8 cellular contexts compared by ENCODE assay signal in the genomic region with DNA sequence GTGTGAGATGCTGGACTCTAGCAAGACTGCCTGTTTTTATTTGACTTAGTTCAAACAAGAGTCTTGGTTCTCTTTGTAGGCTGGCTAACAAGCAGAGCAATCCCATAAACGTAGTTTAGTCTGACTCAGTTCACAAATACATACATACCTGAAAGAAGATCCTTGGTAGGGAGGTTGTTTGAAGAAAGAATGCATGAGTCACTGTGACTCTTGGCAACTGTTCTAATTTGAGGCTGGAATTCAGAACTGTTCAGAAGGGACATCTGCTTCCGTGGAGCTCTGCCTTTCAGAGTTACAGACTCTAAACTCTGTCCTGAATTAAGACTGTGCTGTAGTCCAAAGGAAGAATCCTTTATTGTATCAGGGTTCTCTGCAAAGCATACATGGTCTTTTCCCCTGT. TPM values are rescaled to one million over a fixed set of nuclear protein-coding genes. Genes with fewer than 3 reads are reported as not detected.
DNase-seq lines count a peak whose midpoint lies in the region; ATAC-seq and TF ChIP-seq lines count a peak whose summit lies in the region.

No MANE protein-coding gene starts in this region.

- BruUV-seq in A673 (replicated peaks; lab: Mats Ljungman, UMichigan) = no TSS peak

- H3K27ac ChIP-seq in A673 (ENCODE audit: low read depth, low read length, poor library complexity, severe bottlenecking) (peak overlapping the region; percentile 58), colonic mucosa (peak overlapping the region; percentile 61), coronary artery (no peak overlapping the region)

- H3K4me3 ChIP-seq in A673 (ENCODE audit: low read depth, low read length, poor library complexity, severe bottlenecking) (no peak overlapping the region), colonic mucosa (no peak overlapping the region), coronary artery (no peak overlapping the region)

- no peaks in the 10 kb centered on the region for H3K27me3 ChIP-seq in A673 (replicated peaks; ENCODE audit: insufficient read depth, low read depth, low read length, poor library complexity)
- no peaks in the 10 kb centered on the region for H3K27me3 ChIP-seq in colonic mucosa

- CTCF ChIA-PET in A673 (lab: Charles Lee) = no interaction called here

- POLR2A ChIA-PET in A673 (lab: Charles Lee; ENCODE audit: low non-redundant PET) = no interaction called here

- intact Hi-C loops in A673 (cut with micrococcal nuclease; ENCODE audit: unreplicated experiment) (no loop called here), colonic mucosa (cut with DNase I) (no loop called here)

- H3K36me3 ChIP-seq in A673 (ENCODE audit: insufficient read depth, low read length, poor library complexity, severe bottlenecking) (peaks cover 4% of the 10 kb centered on the region), colonic mucosa (no peaks in the 10 kb centered on the region)

- H3K9me3 ChIP-seq in A673 (ENCODE audit: low read depth, low read length, poor library complexity, severe bottlenecking) (no peaks in the 10 kb centered on the region), colonic mucosa (no peaks in the 10 kb centered on the region)

- no peak overlapping the region for H3K9ac ChIP-seq in colonic mucosa (ENCODE audit: low read depth in 2 of 2, low read length in 2 of 2)

- DNase-seq in A673 (ENCODE audit: low spot score) (peak; percentile 83), LHCN-M2 (ENCODE audit: low read depth) (peak; percentile 99), colonic mucosa (peak; percentile 48), lung microvascular endothelial cell (ENCODE audit: low read depth in 2 of 2) (peak; percentile 70 to 88), NCI-H1436 (lab: John Stamatoyannopoulos, UW) (no peak), coronary artery (ENCODE audit: low spot score) (no peak)
- no peak for DNase-seq in effector CD4-positive, alpha-beta T cell

- TF ChIP-seq CTCF in A673 (conservative IDR thresholded peaks at IDR 0.05; ENCODE audit: low read depth, low read length) (no peak), colonic mucosa (IDR thresholded peaks at IDR 0.05) (no peak), coronary artery (IDR thresholded peaks at IDR 0.05) (no peak)

- H3K4me1 ChIP-seq in A673 (ENCODE audit: insufficient read depth, low read length, poor library complexity, severe bottlenecking) = peaks cover 20% of the 10 kb centered on the region
- H3K4me1 ChIP-seq in colonic mucosa = peaks cover 4% of the 10 kb centered on the region

- no peak for ATAC-seq in HG03460 (IDR thresholded peaks at IDR 0.05; ENCODE audit: unreplicated experiment)

RNA-seq across cellular contexts. Expression of gene C2CD3, which starts 32.2 kb away (rescaled TPM):
- total RNA-seq in A673 (2021) (39.6 and 49.1 TPM in 2 replicates), LHCN-M2 (2014; rRNA removed) (20.2 and 22.8 TPM in 2 replicates), colonic mucosa (10 to 100 TPM; 19.9 to 25.7 TPM), lung microvascular endothelial cell (6.8 and 10.7 TPM in 2 replicates)
- 18.9 TPM for polyA plus RNA-seq in LHCN-M2 (2012)

RNA-seq across cellular contexts. Expression of gene PPME1, which starts 32.5 kb away (rescaled TPM):
- total RNA-seq in A673 (2021) (90.9 and 98.3 TPM in 2 replicates), LHCN-M2 (2014; rRNA removed) (60.3 and 73.5 TPM in 2 replicates), colonic mucosa (10 to 100 TPM; 44.1 to 61.5 TPM), lung microvascular endothelial cell (18.3 and 25.6 TPM in 2 replicates)
- 295 TPM for polyA plus RNA-seq in LHCN-M2 (2012)

Comparison
In these comparisons a context has a peak if more than half of its experiments do, and no peak if none do; other contexts are left out.
1. DNase-seq: peak in A673 (single experiment), LHCN-M2 (single experiment), colonic mucosa (single experiment) and lung microvascular endothelial cell (2 of 2); none in effector CD4-positive, alpha-beta T cell (single experiment), NCI-H1436 (single experiment) and coronary artery (single experiment).
2. H3K27ac ChIP-seq: peak in A673 (single experiment) and colonic mucosa (single experiment); none in coronary artery (0 of 2).